Comparison of ENCODE assay signal across 18 cellular contexts in genomic region chr6:40011844-40012243, GRCh38.
"Had no signal": no experiment of that assay in that cellular context is flagged by ENCODE, and none has a peak within 500 bp of the region (broad histone marks: within the 10 kb centered on the region; RNA-seq: fewer than 3 reads in every experiment).

No MANE protein-coding gene starts in this region.

- H3K27ac ChIP-seq: epithelial cell of prostate, gastrocnemius medialis, pancreas, testis, upper lobe of left lung, VCaP had no signal

- H3K4me2 ChIP-seq: smooth muscle cell had no signal

- H3K9me3 ChIP-seq: gastrocnemius medialis, pancreas, testis had no signal

- H3K4me3 ChIP-seq: gastrocnemius medialis, pancreas, smooth muscle cell, testis, upper lobe of left lung had no signal

- ATAC-seq: effector memory CD8-positive, alpha-beta T cell; gastrocnemius medialis; left cardiac atrium; natural killer cell; pancreas; sciatic nerve; stimulated activated memory B cell treated with anti-CD40 and anti-IgM and Interleukin-4, amounts not matched to agents 10 μg/mL and 1 μg/mL and 100 μg/mL, for 72 hours had no signal

- H3K36me3 ChIP-seq: gastrocnemius medialis, pancreas, upper lobe of left lung had no signal

- H3K4me1 ChIP-seq: gastrocnemius medialis, pancreas, testis, upper lobe of left lung had no signal

- DNase-seq: activated CD4-positive, alpha-beta memory T cell treated with anti-CD3 and anti-CD28 coated beads for 36 hours; activated CD4-positive, alpha-beta T cell treated with anti-CD3 and anti-CD28 coated beads for 1 hour; activated T-cell treated with anti-CD3 and anti-CD28 coated beads for 4 hours; dermis blood vessel endothelial cell; effector memory CD8-positive, alpha-beta T cell; gastrocnemius medialis; head of caudate nucleus; left cardiac atrium; natural killer cell; pancreas; stimulated activated CD4-positive, alpha-beta T cell treated with anti-CD3 and anti-CD28 coated beads, Interleukin-4, amount 100 ng/mL, for 4 hours; testis; upper lobe of left lung had no signal

- H3K27me3 ChIP-seq: gastrocnemius medialis, pancreas, testis, upper lobe of left lung had no signal

- FAIRE-seq: pancreas had no signal
